In genomic region chr11:45890886-45891550, GRCh38 we compare ENCODE assay signal across 22 cellular contexts. TPM values are rescaled to one million over a fixed set of nuclear protein-coding genes. Genes with fewer than 3 reads are reported as not detected.
"Had no signal": no experiment of that assay in that cellular context is flagged by ENCODE, and none has a peak within 500 bp of the region (broad histone marks: within the 10 kb centered on the region; RNA-seq: fewer than 3 reads in every experiment).

No MANE protein-coding gene starts in this region.

- H3K9me3 Mint-ChIP-seq: activated CD4-positive, alpha-beta T cell treated with anti-CD3 and anti-CD28 coated beads, Interleukin-2, amount 10 ng/mL, durations not matched to agents 7 days and 5 days; activated naive CD4-positive, alpha-beta T cell treated with anti-CD3 and anti-CD28 coated beads for 36 hours; activated T-cell treated with anti-CD3 and anti-CD28 coated beads, Interleukin-2, amount 50 U/mL, for 24 hours; activated T-helper 2 cell treated with anti-CD3 and anti-CD28 coated beads, Interferon-gamma antibody, Interleukin-2, Interleukin-4, amounts not matched to agents 10 μg/mL and 5 μg/mL and 100 μg/mL, durations not matched to agents 14 hours and 24 hours and 36 hours; brain; nephron; T-helper 1 cell treated with Interleukin-12 subunit alpha and Interleukin-12 subunit beta and Interleukin-4 antibody, amounts not matched to agents 30 μg/mL and 1 μg/mL, for 36 hours; type B pancreatic cell had no signal

- H3K4me3 ChIP-seq: colonic mucosa, gastrocnemius medialis, heart left ventricle, lower lobe of right lung, stomach had no signal

- DNase-seq: activated CD4-positive, alpha-beta T cell treated with anti-CD3 and anti-CD28 coated beads, Interleukin-2, amount 10 ng/mL, durations not matched to agents 7 days and 5 days; activated CD8-positive, alpha-beta T cell treated with anti-CD3 and anti-CD28 coated beads, Interleukin-2, amount 10 ng/mL, durations not matched to agents 7 days and 5 days; activated naive CD4-positive, alpha-beta T cell treated with anti-CD3 and anti-CD28 coated beads for 36 hours; activated T-cell treated with anti-CD3 and anti-CD28 coated beads, Interleukin-2, amount 50 U/mL, for 24 hours; central memory CD4-positive, alpha-beta T cell; colonic mucosa; gastrocnemius medialis; kidney glomerular epithelial cell; lower lobe of right lung; occipital lobe; small intestine; stimulated activated CD4-positive, alpha-beta T cell treated with anti-CD3 and anti-CD28 coated beads, Interleukin-4, amount 100 ng/mL, for 1 hour; stomach had no signal

- H3K27me3 ChIP-seq: colonic mucosa, gastrocnemius medialis had no signal

- H3K27ac Mint-ChIP-seq: activated CD4-positive, alpha-beta T cell treated with anti-CD3 and anti-CD28 coated beads, Interleukin-2, amount 10 ng/mL, durations not matched to agents 7 days and 5 days; activated CD8-positive, alpha-beta T cell treated with anti-CD3 and anti-CD28 coated beads, Interleukin-2, amount 10 ng/mL, durations not matched to agents 7 days and 5 days; activated naive CD4-positive, alpha-beta T cell treated with anti-CD3 and anti-CD28 coated beads for 36 hours; activated T-cell treated with anti-CD3 and anti-CD28 coated beads, Interleukin-2, amount 50 U/mL, for 24 hours; activated T-helper 2 cell treated with anti-CD3 and anti-CD28 coated beads, Interferon-gamma antibody, Interleukin-2, Interleukin-4, amounts not matched to agents 10 μg/mL and 5 μg/mL and 100 μg/mL, durations not matched to agents 14 hours and 24 hours and 36 hours; nephron; T-helper 1 cell treated with Interleukin-12 subunit alpha and Interleukin-12 subunit beta and Interleukin-4 antibody, amounts not matched to agents 30 μg/mL and 1 μg/mL, for 36 hours; type B pancreatic cell had no signal

- H3K36me3 Mint-ChIP-seq: brain, type B pancreatic cell had no signal

- H3K4me3 Mint-ChIP-seq: activated CD4-positive, alpha-beta T cell treated with anti-CD3 and anti-CD28 coated beads, Interleukin-2, amount 10 ng/mL, durations not matched to agents 7 days and 5 days; activated CD8-positive, alpha-beta T cell treated with anti-CD3 and anti-CD28 coated beads, Interleukin-2, amount 10 ng/mL, durations not matched to agents 7 days and 5 days; activated naive CD4-positive, alpha-beta T cell treated with anti-CD3 and anti-CD28 coated beads for 36 hours; activated T-cell treated with anti-CD3 and anti-CD28 coated beads, Interleukin-2, amount 50 U/mL, for 24 hours; nephron; T-helper 1 cell treated with Interleukin-12 subunit alpha and Interleukin-12 subunit beta and Interleukin-4 antibody, amounts not matched to agents 30 μg/mL and 1 μg/mL, for 36 hours; type B pancreatic cell had no signal

- H3K4me1 Mint-ChIP-seq: activated CD4-positive, alpha-beta T cell treated with anti-CD3 and anti-CD28 coated beads, Interleukin-2, amount 10 ng/mL, durations not matched to agents 7 days and 5 days had no signal

- H3K9me3 ChIP-seq: colonic mucosa, gastrocnemius medialis, heart left ventricle, lower lobe of right lung, stomach had no signal

- H3K27ac ChIP-seq: colonic mucosa, gastrocnemius medialis, heart left ventricle, lower lobe of right lung, stomach had no signal

- H3K4me1 ChIP-seq: lower lobe of right lung had no signal

- ATAC-seq: activated CD4-positive, CD25-positive, alpha-beta regulatory T cell treated with anti-CD3 and anti-CD28 coated beads, Interleukin-2, amount 50 U/mL, for 24 hours; activated CD8-positive, alpha-beta T cell treated with anti-CD3 and anti-CD28 coated beads, Interleukin-2, amount 10 ng/mL, durations not matched to agents 7 days and 5 days; gastrocnemius medialis; heart left ventricle; lower lobe of right lung; right cardiac atrium had no signal

- H3K36me3 ChIP-seq: colonic mucosa, gastrocnemius medialis, heart left ventricle, lower lobe of right lung, stomach had no signal

RNA-seq across cellular contexts. Expression of gene FREY1, which starts 16.1 kb away (rescaled TPM):
- total RNA-seq: epithelial cell of proximal tubule, gastrocnemius medialis had no signal

RNA-seq across cellular contexts. Expression of gene LARGE2, which starts 31.4 kb away (rescaled TPM):
- total RNA-seq: gastrocnemius medialis had no signal
